ENCODE assay signal across 5 cellular contexts in genomic region chr1:10457462-10457861, GRCh38. TPM values are rescaled to one million over a fixed set of nuclear protein-coding genes. Genes with fewer than 3 reads are reported as not detected.
"Had no signal": no experiment of that assay in that cellular context is flagged by ENCODE, and none has a peak within 500 bp of the region (broad histone marks: within the 10 kb centered on the region; RNA-seq: fewer than 3 reads in every experiment).

No MANE protein-coding gene starts in this region.

RNA-seq across cellular contexts. Expression of gene CORT, which starts 7.6 kb away (rescaled TPM):
- total RNA-seq: glomerular endothelial cell; kidney epithelial cell; myocyte; SK-MEL-5; T-helper 1 cell treated with Interleukin-12 subunit alpha and Interleukin-12 subunit beta and Interleukin-4 antibody, amounts not matched to agents 30 ng/mL and 1 ng/mL, for 36 hours had no signal
